Comparison of ENCODE assay signal across 8 cellular contexts in genomic region chr20:1266167-1266973, GRCh38. TPM values are rescaled to one million over a fixed set of nuclear protein-coding genes. Genes with fewer than 3 reads are reported as not detected.
A peak's percentile ranks its signal among the peaks of the same experiment; 100 is the strongest.
DNase-seq lines count a peak whose midpoint lies in the region; ATAC-seq and TF ChIP-seq lines count a peak whose summit lies in the region.

Gene SNPH (plus strand): TSS chr20:1266294. CDS start chr20:1296240, 29,946 bp downstream.

- DNase-seq in CD4-positive, alpha-beta memory T cell = peak; percentile 67 to 84 (median 72)
- DNase-seq in H7 (peak; percentile 87), NCI-H345 treated with DMSO at 0.1 percent for 48 hours (lab: John Stamatoyannopoulos, UW; ENCODE audit: unreplicated experiment) (peak; percentile 41), lower leg skin (ENCODE audit: low spot score in 2 of 2) (peak; percentile 39 to 93)
- peak; percentile 84 for DNase-seq in activated CD8-positive, alpha-beta T cell treated with anti-CD3 and anti-CD28 coated beads, Interleukin-2, amount 10 ng/mL, durations not matched to agents 7 days and 5 days
- DNase-seq in stimulated activated CD4-positive, alpha-beta T cell treated with anti-CD3 and anti-CD28 coated beads, Interleukin-4, amount 100 ng/mL, for 24 hours = peak; percentile 71

- CTCF ChIA-PET in CD4-positive, alpha-beta memory T cell (lab: Charles Lee; ENCODE audit: partially characterized antibody) = interaction anchor here (1.0 to 1.1 kb wide), 2 partner anchors 32 to 201 kb away, joined by 3 read pairs; no protein-coding TSS in a partner anchor
- CTCF ChIA-PET in activated CD8-positive, alpha-beta T cell treated with anti-CD3 and anti-CD28 coated beads, Interleukin-2, amount 10 ng/mL, durations not matched to agents 7 days and 5 days (lab: Charles Lee) = interaction anchor here (0.8 to 1.9 kb wide), 5 partner anchors 12 to 510 kb away, joined by 3 to 8 read pairs (median 4); no protein-coding TSS in a partner anchor

- TF ChIP-seq CTCF in lower leg skin (IDR thresholded peaks at IDR 0.05) = no peak

- POLR2A ChIA-PET in CD4-positive, alpha-beta memory T cell (lab: Charles Lee; ENCODE audit: partially characterized antibody) = interaction anchor here (0.6 to 1.8 kb wide), 11 partner anchors 9 to 169 kb away, joined by 3 to 9 read pairs (median 3); partner anchors contain the start of genes PSMF1 and RAD21L1
- POLR2A ChIA-PET in activated CD8-positive, alpha-beta T cell treated with anti-CD3 and anti-CD28 coated beads, Interleukin-2, amount 10 ng/mL, durations not matched to agents 7 days and 5 days (lab: Charles Lee) = interaction anchor here (0.6 to 1.3 kb wide), 5 partner anchors 9 to 69 kb away, joined by 3 to 6 read pairs (median 3); no protein-coding TSS in a partner anchor

- peak within 1 kb of the TSS; percentile 88 to 99 (median 96) for H3K27ac Mint-ChIP-seq in CD4-positive, alpha-beta memory T cell
- H3K27ac Mint-ChIP-seq in activated CD8-positive, alpha-beta T cell treated with anti-CD3 and anti-CD28 coated beads, Interleukin-2, amount 10 ng/mL, durations not matched to agents 7 days and 5 days = peak within 1 kb of the TSS; percentile 93

- no peaks in the 10 kb centered on the region for H3K36me3 ChIP-seq in CD4-positive, alpha-beta memory T cell (ENCODE audit: insufficient read depth, low read length)
- H3K36me3 ChIP-seq in H7 (replicated peaks; ENCODE audit: control insufficient read depth, insufficient read depth, low read length) = no peaks in the 10 kb centered on the region
- H3K36me3 ChIP-seq in ectodermal cell (ENCODE audit: control insufficient read depth, insufficient read depth, low read length) = no peaks in the 10 kb centered on the region

- no peaks in the 10 kb centered on the region for H3K27me3 Mint-ChIP-seq in CD4-positive, alpha-beta memory T cell
- no peaks in the 10 kb centered on the region for H3K27me3 Mint-ChIP-seq in activated CD8-positive, alpha-beta T cell treated with anti-CD3 and anti-CD28 coated beads, Interleukin-2, amount 10 ng/mL, durations not matched to agents 7 days and 5 days (ENCODE audit: low read depth)

- 0% methylated on average over 59 to 60 of the region's 61 CpGs for WGBS in ectodermal cell, 2 experiments
- 0 to 1% methylated on average over 35 to 53 of the region's 61 CpGs for WGBS in lower leg skin, 2 donors

- intact Hi-C loops in CD4-positive, alpha-beta memory T cell (cut with micrococcal nuclease) = loop anchor here (1.0 to 5.0 kb wide), 3 partner anchors 20 to 40 kb away; partner anchors contain the start of gene RAD21L1
- intact Hi-C loops in lower leg skin (cut with DNase I; ENCODE audit: low total_unique reads) = no loop called here

- peaks cover 23 to 53% (median 39%) of the 10 kb centered on the region in 4 donors for H3K4me1 Mint-ChIP-seq in CD4-positive, alpha-beta memory T cell
- H3K4me1 Mint-ChIP-seq in activated CD8-positive, alpha-beta T cell treated with anti-CD3 and anti-CD28 coated beads, Interleukin-2, amount 10 ng/mL, durations not matched to agents 7 days and 5 days (ENCODE audit: low read depth) = peaks cover 38% of the 10 kb centered on the region

- TF ChIP-seq POLR2A in lower leg skin (IDR thresholded peaks at IDR 0.05) = no peak

- H3K9me3 Mint-ChIP-seq in CD4-positive, alpha-beta memory T cell = peaks cover 0 to 2% (median 0%) of the 10 kb centered on the region in 8 donors
- peaks cover 15% of the 10 kb centered on the region for H3K9me3 Mint-ChIP-seq in activated CD8-positive, alpha-beta T cell treated with anti-CD3 and anti-CD28 coated beads, Interleukin-2, amount 10 ng/mL, durations not matched to agents 7 days and 5 days (ENCODE audit: insufficient read depth)

- peak within 1 kb of the TSS; percentile 43 to 58 for H3K4me3 ChIP-seq in CD4-positive, alpha-beta memory T cell (ENCODE audit: low read length in 2 of 2)
- H3K4me3 ChIP-seq in H7 (ENCODE audit: insufficient read depth, low read depth, low read length) (peak within 1 kb of the TSS; percentile 65), ectodermal cell (ENCODE audit: insufficient read depth, low read depth, low read length) (peak within 1 kb of the TSS; percentile 71), lower leg skin (ENCODE audit: low read depth, poor library complexity, severe bottlenecking) (peak within 1 kb of the TSS; percentile 22)

- H3K36me3 Mint-ChIP-seq in CD4-positive, alpha-beta memory T cell = no peaks in the 10 kb centered on the region
- peaks cover 11% of the 10 kb centered on the region for H3K36me3 Mint-ChIP-seq in activated CD8-positive, alpha-beta T cell treated with anti-CD3 and anti-CD28 coated beads, Interleukin-2, amount 10 ng/mL, durations not matched to agents 7 days and 5 days (ENCODE audit: low read depth)

- H3K27me3 ChIP-seq in CD4-positive, alpha-beta memory T cell (ENCODE audit: insufficient read depth, low read length) = peaks cover 4% of the 10 kb centered on the region
- H3K27me3 ChIP-seq in H7 (ENCODE audit: control insufficient read depth, insufficient read depth, low read length) (no peaks in the 10 kb centered on the region; the same call in 1 of the 2 replicates), ectodermal cell (ENCODE audit: control insufficient read depth, insufficient read depth, low read length, poor library complexity, severe bottlenecking) (peaks cover 25% of the 10 kb centered on the region)

- H3K4me1 ChIP-seq in CD4-positive, alpha-beta memory T cell (ENCODE audit: insufficient read depth, low read length) = peaks cover 36% of the 10 kb centered on the region
- peaks cover 5% of the 10 kb centered on the region for H3K4me1 ChIP-seq in ectodermal cell (ENCODE audit: control insufficient read depth, insufficient read depth, low read length)

- H3K4me3 Mint-ChIP-seq in CD4-positive, alpha-beta memory T cell = peak within 1 kb of the TSS; percentile 86 to 96 (median 92)
- peak within 1 kb of the TSS; percentile 88 for H3K4me3 Mint-ChIP-seq in activated CD8-positive, alpha-beta T cell treated with anti-CD3 and anti-CD28 coated beads, Interleukin-2, amount 10 ng/mL, durations not matched to agents 7 days and 5 days

- peak within 1 kb of the TSS; percentile 65 for H3K27ac ChIP-seq in CD4-positive, alpha-beta memory T cell (ENCODE audit: low read depth, low read length)
- H3K27ac ChIP-seq in ectodermal cell (ENCODE audit: insufficient read depth, low read depth, low read length, poor library complexity, severe bottlenecking) = no peak within 1 kb of the TSS

- peak; percentile 95 for ATAC-seq in activated CD8-positive, alpha-beta T cell treated with anti-CD3 and anti-CD28 coated beads, Interleukin-2, amount 10 ng/mL, durations not matched to agents 7 days and 5 days
- no peak for ATAC-seq in HG03378 (IDR thresholded peaks at IDR 0.05; ENCODE audit: unreplicated experiment)

- H3K9me3 ChIP-seq in CD4-positive, alpha-beta memory T cell (ENCODE audit: control insufficient read depth in 1 of 2, low read length in 2 of 2) = no peaks in the 10 kb centered on the region
- H3K9me3 ChIP-seq in ectodermal cell (ENCODE audit: control insufficient read depth, low read length) = no peaks in the 10 kb centered on the region

RNA-seq across cellular contexts. Expression of gene SNPH, which starts in this region (rescaled TPM):
- total RNA-seq in CD4-positive, alpha-beta memory T cell = 10 to 100 TPM; 14.3 to 15.9 TPM
- 1 to 10 TPM; 2.5 to 6.6 TPM for polyA plus RNA-seq in CD4-positive, alpha-beta memory T cell
- 2.6 and 4.0 TPM in 2 replicates for total RNA-seq in H7 (2014; rRNA removed; shearing (Covaris generic))
- total RNA-seq in activated CD8-positive, alpha-beta T cell treated with anti-CD3 and anti-CD28 coated beads, Interleukin-2, amount 10 ng/mL, durations not matched to agents 7 days and 5 days = 1 to 10 TPM; 6.5 to 7.6 TPM
- polyA plus RNA-seq in ectodermal cell (2013, experiment 1 of 4) = 1.7 TPM
- polyA plus RNA-seq in ectodermal cell (2013, experiment 2 of 4) = 1.5 TPM
- polyA plus RNA-seq in ectodermal cell (2013, experiment 3 of 4) = 1.1 TPM
- polyA plus RNA-seq in ectodermal cell (2013, experiment 4 of 4) = 1.5 TPM
- 1 to 10 TPM in 3 of 4 donors, under 1 TPM in 1; 0.25 to 2.8 (median 2.1) TPM for total RNA-seq in lower leg skin
